In the genomic region with DNA sequence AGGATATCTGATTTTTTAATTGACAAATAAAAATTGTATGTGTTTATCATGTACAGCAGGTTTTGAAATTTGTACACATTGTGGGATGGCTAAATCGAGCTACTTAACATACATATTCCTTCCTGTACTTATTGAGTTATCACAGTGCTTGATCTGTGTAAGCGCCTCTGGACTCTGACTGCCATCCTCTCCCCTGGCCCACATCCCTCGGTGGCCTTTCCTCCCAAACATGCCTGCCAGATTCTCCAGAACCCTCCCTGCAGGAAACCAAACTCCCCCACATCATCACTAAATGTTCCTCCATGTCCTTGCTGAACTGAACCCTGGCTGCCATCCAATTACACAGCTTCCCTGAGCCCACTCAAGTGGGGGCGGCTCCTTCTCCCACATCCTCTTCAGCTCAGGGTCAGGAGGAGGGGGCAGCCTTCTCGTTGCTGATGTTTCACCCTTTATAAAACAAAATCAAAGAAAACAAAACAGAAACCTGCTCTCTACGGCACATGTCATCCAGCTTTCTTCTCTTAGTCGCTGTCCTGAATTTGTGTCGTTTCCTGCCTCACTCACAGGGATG, we compare ENCODE assay signal across 1 cellular context.
A peak's percentile ranks its signal among the peaks of the same experiment; 100 is the strongest.
TF ChIP-seq lines count a peak whose summit lies in the region.

No MANE protein-coding gene starts in this region.

TF ChIP-seq in HEK293, 187 proteins besides CTCF, POLR2A, EP300 and RAD21 (continued from another document):
- TF ChIP-seq ZFHX2 (tag by site-specific recombination; conservative IDR thresholded peaks at IDR 0.05) (peak; percentile 97), ZNF221 (tag by site-specific recombination; IDR thresholded peaks at IDR 0.05; ENCODE audit: borderline replicate concordance) (no peak), GLIS2 (tag by site-specific recombination; IDR thresholded peaks at IDR 0.05) (no peak), GLI4 (tag by site-specific recombination; IDR thresholded peaks at IDR 0.05) (no peak), HOXA7 (CRISPR knock-in tag; IDR thresholded peaks at IDR 0.05; ENCODE audit: borderline replicate concordance) (no peak), WT1 (tag by site-specific recombination; IDR thresholded peaks at IDR 0.05) (no peak), ZNF335 (tag by site-specific recombination; conservative IDR thresholded peaks at IDR 0.05) (no peak), ZNF354C (tag by site-specific recombination; IDR thresholded peaks at IDR 0.05; ENCODE audit: borderline replicate concordance, low read depth) (no peak), ZNF341 (tag by site-specific recombination; IDR thresholded peaks at IDR 0.05; ENCODE audit: low read depth) (no peak), ZNF16 (tag by site-specific recombination; IDR thresholded peaks at IDR 0.05; ENCODE audit: low read depth) (no peak), ZNF624 (tag by site-specific recombination; IDR thresholded peaks at IDR 0.05) (no peak)
- TF ChIP-seq, protein P1, sequence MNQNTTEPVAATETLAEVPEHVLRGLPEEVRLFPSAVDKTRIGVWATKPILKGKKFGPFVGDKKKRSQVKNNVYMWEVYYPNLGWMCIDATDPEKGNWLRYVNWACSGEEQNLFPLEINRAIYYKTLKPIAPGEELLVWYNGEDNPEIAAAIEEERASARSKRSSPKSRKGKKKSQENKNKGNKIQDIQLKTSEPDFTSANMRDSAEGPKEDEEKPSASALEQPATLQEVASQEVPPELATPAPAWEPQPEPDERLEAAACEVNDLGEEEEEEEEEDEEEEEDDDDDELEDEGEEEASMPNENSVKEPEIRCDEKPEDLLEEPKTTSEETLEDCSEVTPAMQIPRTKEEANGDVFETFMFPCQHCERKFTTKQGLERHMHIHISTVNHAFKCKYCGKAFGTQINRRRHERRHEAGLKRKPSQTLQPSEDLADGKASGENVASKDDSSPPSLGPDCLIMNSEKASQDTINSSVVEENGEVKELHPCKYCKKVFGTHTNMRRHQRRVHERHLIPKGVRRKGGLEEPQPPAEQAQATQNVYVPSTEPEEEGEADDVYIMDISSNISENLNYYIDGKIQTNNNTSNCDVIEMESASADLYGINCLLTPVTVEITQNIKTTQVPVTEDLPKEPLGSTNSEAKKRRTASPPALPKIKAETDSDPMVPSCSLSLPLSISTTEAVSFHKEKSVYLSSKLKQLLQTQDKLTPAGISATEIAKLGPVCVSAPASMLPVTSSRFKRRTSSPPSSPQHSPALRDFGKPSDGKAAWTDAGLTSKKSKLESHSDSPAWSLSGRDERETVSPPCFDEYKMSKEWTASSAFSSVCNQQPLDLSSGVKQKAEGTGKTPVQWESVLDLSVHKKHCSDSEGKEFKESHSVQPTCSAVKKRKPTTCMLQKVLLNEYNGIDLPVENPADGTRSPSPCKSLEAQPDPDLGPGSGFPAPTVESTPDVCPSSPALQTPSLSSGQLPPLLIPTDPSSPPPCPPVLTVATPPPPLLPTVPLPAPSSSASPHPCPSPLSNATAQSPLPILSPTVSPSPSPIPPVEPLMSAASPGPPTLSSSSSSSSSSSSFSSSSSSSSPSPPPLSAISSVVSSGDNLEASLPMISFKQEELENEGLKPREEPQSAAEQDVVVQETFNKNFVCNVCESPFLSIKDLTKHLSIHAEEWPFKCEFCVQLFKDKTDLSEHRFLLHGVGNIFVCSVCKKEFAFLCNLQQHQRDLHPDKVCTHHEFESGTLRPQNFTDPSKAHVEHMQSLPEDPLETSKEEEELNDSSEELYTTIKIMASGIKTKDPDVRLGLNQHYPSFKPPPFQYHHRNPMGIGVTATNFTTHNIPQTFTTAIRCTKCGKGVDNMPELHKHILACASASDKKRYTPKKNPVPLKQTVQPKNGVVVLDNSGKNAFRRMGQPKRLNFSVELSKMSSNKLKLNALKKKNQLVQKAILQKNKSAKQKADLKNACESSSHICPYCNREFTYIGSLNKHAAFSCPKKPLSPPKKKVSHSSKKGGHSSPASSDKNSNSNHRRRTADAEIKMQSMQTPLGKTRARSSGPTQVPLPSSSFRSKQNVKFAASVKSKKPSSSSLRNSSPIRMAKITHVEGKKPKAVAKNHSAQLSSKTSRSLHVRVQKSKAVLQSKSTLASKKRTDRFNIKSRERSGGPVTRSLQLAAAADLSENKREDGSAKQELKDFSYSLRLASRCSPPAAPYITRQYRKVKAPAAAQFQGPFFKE (tag by site-specific recombination; IDR thresholded peaks at IDR 0.05; ENCODE audit: borderline replicate concordance), result no peak
- TF ChIP-seq, protein P2, sequence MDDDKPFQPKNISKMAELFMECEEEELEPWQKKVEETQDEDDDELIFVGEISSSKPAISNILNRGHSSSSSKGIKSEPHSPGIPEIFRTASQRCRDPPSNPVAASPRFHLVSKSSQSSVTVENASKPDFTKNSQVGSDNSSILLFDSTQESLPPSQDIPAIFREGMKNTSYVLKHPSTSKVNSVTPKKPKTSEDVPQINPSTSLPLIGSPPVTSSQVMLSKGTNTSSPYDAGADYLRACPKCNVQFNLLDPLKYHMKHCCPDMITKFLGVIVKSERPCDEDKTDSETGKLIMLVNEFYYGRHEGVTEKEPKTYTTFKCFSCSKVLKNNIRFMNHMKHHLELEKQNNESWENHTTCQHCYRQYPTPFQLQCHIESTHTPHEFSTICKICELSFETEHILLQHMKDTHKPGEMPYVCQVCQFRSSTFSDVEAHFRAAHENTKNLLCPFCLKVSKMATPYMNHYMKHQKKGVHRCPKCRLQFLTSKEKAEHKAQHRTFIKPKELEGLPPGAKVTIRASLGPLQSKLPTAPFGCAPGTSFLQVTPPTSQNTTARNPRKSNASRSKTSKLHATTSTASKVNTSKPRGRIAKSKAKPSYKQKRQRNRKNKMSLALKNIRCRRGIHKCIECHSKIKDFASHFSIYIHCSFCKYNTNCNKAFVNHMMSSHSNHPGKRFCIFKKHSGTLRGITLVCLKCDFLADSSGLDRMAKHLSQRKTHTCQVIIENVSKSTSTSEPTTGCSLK (tag by site-specific recombination; IDR thresholded peaks at IDR 0.05), result no peak
- TF ChIP-seq, protein P3, sequence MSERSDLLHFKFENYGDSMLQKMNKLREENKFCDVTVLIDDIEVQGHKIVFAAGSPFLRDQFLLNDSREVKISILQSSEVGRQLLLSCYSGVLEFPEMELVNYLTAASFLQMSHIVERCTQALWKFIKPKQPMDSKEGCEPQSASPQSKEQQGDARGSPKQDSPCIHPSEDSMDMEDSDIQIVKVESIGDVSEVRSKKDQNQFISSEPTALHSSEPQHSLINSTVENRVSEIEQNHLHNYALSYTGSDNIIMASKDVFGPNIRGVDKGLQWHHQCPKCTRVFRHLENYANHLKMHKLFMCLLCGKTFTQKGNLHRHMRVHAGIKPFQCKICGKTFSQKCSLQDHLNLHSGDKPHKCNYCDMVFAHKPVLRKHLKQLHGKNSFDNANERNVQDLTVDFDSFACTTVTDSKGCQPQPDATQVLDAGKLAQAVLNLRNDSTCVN (tag by site-specific recombination; optimal IDR thresholded peaks at IDR 0.05), result no peak
